ENCODE assay signal across 33 cellular contexts in the genomic region with DNA sequence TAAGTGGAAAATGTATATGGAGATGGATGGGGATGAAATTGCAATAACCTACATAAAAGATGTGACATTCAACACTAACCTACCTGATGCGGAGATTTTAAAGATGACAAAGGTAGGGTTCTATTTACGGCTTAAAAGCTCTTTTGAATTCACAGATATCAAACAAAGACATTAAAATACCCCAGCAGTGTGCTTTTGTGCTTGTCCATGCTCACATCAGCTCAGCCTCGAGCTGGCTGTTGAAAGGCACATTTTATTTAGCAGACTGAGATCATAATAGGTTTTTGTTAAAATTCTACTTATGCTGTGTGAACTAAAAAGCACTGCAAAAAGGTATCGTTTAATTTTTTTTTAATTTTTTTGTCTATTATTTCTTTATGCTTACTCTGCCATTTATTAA.
"Had no signal": no experiment of that assay in that cellular context is flagged by ENCODE, and none has a peak within 500 bp of the region (broad histone marks: within the 10 kb centered on the region; RNA-seq: fewer than 3 reads in every experiment).

No MANE protein-coding gene starts in this region.

- H3K4me1 Mint-ChIP-seq: activated CD4-positive, alpha-beta T cell treated with anti-CD3 and anti-CD28 coated beads for 36 hours; activated CD4-positive, alpha-beta T cell treated with anti-CD3 and anti-CD28 coated beads, Interleukin-2, amount 10 ng/mL, durations not matched to agents 24 days and 14 days; activated naive CD8-positive, alpha-beta T cell treated with anti-CD3 and anti-CD28 coated beads for 36 hours had no signal

- H3K4me1 ChIP-seq: adrenal gland, body of pancreas, esophagus muscularis mucosa, foreskin keratinocyte, gastrocnemius medialis had no signal

- H3K27me3 ChIP-seq: adrenal gland, body of pancreas, esophagus muscularis mucosa, foreskin keratinocyte, gastrocnemius medialis, heart left ventricle had no signal

- ATAC-seq: activated CD4-positive, alpha-beta T cell treated with anti-CD3 and anti-CD28 coated beads for 36 hours; activated CD8-positive, alpha-beta memory T cell treated with anti-CD3 and anti-CD28 coated beads, Interleukin-2, amount 10 ng/mL, durations not matched to agents 7 days and 5 days; activated CD8-positive, alpha-beta T cell treated with anti-CD3 and anti-CD28 coated beads, Interleukin-2, amount 10 ng/mL, durations not matched to agents 7 days and 5 days; activated naive CD8-positive, alpha-beta T cell treated with anti-CD3 and anti-CD28 coated beads, Interleukin-2, amount 50 U/mL, for 24 hours; body of pancreas; effector memory CD8-positive, alpha-beta T cell; foreskin keratinocyte; gastrocnemius medialis; heart left ventricle had no signal

- H3K27me3 Mint-ChIP-seq: effector memory CD8-positive, alpha-beta T cell had no signal

- H3K27ac Mint-ChIP-seq: activated CD4-positive, alpha-beta memory T cell treated with anti-CD3 and anti-CD28 coated beads for 36 hours; activated CD4-positive, alpha-beta T cell treated with anti-CD3 and anti-CD28 coated beads for 36 hours; activated CD4-positive, alpha-beta T cell treated with anti-CD3 and anti-CD28 coated beads, Interleukin-2, amount 10 ng/mL, durations not matched to agents 24 days and 14 days; activated CD8-positive, alpha-beta memory T cell treated with anti-CD3 and anti-CD28 coated beads, Interleukin-2, amount 10 ng/mL, durations not matched to agents 7 days and 5 days; activated CD8-positive, alpha-beta T cell treated with anti-CD3 and anti-CD28 coated beads, Interleukin-2, amount 10 ng/mL, durations not matched to agents 7 days and 5 days; activated naive CD4-positive, alpha-beta T cell treated with anti-CD3 and anti-CD28 coated beads for 36 hours; activated naive CD4-positive, alpha-beta T cell treated with anti-CD3 and anti-CD28 coated beads, Interleukin-2, amount 50 U/mL, for 24 hours; activated naive CD8-positive, alpha-beta T cell treated with anti-CD3 and anti-CD28 coated beads for 36 hours; activated naive CD8-positive, alpha-beta T cell treated with anti-CD3 and anti-CD28 coated beads, Interleukin-2, amount 50 U/mL, for 24 hours; activated T-helper 1 cell treated with anti-CD3 and anti-CD28 coated beads, Interleukin-12 subunit alpha, Interleukin-12 subunit beta, Interleukin-2, Interleukin-4 antibody, amounts not matched to agents 30 ng/mL and 10 ng/mL and 1 ng/mL, durations not matched to agents 14 hours and 24 hours and 36 hours; activated T-helper 2 cell treated with anti-CD3 and anti-CD28 coated beads, Interferon-gamma antibody, Interleukin-2, Interleukin-4, amounts not matched to agents 10 μg/mL and 5 μg/mL and 100 μg/mL, durations not matched to agents 14 hours and 24 hours and 36 hours; effector memory CD8-positive, alpha-beta T cell had no signal

- H3K9me3 ChIP-seq: body of pancreas, esophagus muscularis mucosa, gastrocnemius medialis, heart left ventricle had no signal

- H3K36me3 Mint-ChIP-seq: activated CD4-positive, alpha-beta memory T cell treated with anti-CD3 and anti-CD28 coated beads for 36 hours; activated naive CD4-positive, alpha-beta T cell treated with anti-CD3 and anti-CD28 coated beads, Interleukin-2, amount 50 U/mL, for 24 hours; activated naive CD8-positive, alpha-beta T cell treated with anti-CD3 and anti-CD28 coated beads for 36 hours had no signal

- H3K27ac ChIP-seq: adrenal gland, body of pancreas, esophagus muscularis mucosa, foreskin keratinocyte, gastrocnemius medialis, heart left ventricle had no signal

- H3K9me3 Mint-ChIP-seq: activated CD4-positive, alpha-beta memory T cell treated with anti-CD3 and anti-CD28 coated beads for 36 hours; activated CD4-positive, alpha-beta T cell treated with anti-CD3 and anti-CD28 coated beads, Interleukin-2, amount 10 ng/mL, durations not matched to agents 24 days and 14 days; activated naive CD4-positive, alpha-beta T cell treated with anti-CD3 and anti-CD28 coated beads for 36 hours; activated naive CD4-positive, alpha-beta T cell treated with anti-CD3 and anti-CD28 coated beads, Interleukin-2, amount 50 U/mL, for 24 hours; activated naive CD8-positive, alpha-beta T cell treated with anti-CD3 and anti-CD28 coated beads for 36 hours; activated naive CD8-positive, alpha-beta T cell treated with anti-CD3 and anti-CD28 coated beads, Interleukin-2, amount 50 U/mL, for 24 hours; activated T-helper 1 cell treated with anti-CD3 and anti-CD28 coated beads, Interleukin-12 subunit alpha, Interleukin-12 subunit beta, Interleukin-2, Interleukin-4 antibody, amounts not matched to agents 30 ng/mL and 10 ng/mL and 1 ng/mL, durations not matched to agents 14 hours and 24 hours and 36 hours; activated T-helper 2 cell treated with anti-CD3 and anti-CD28 coated beads, Interferon-gamma antibody, Interleukin-2, Interleukin-4, amounts not matched to agents 10 μg/mL and 5 μg/mL and 100 μg/mL, durations not matched to agents 14 hours and 24 hours and 36 hours; effector memory CD8-positive, alpha-beta T cell had no signal

- H3K4me3 ChIP-seq: adrenal gland, body of pancreas, esophagus muscularis mucosa, gastrocnemius medialis, heart left ventricle had no signal

- DNase-seq: activated CD4-positive, alpha-beta memory T cell treated with anti-CD3 and anti-CD28 coated beads for 36 hours; activated CD4-positive, alpha-beta T cell treated with anti-CD3 and anti-CD28 coated beads for 36 hours; activated CD4-positive, alpha-beta T cell treated with anti-CD3 and anti-CD28 coated beads, Interleukin-2, amount 10 ng/mL, durations not matched to agents 24 days and 14 days; activated CD4-positive, CD25-positive, alpha-beta regulatory T cell; activated CD4-positive, CD25-positive, alpha-beta regulatory T cell treated with anti-CD3 and anti-CD28 coated beads, Interleukin-2, amount 50 U/mL, for 72 hours; activated CD8-positive, alpha-beta memory T cell treated with anti-CD3 and anti-CD28 coated beads, Interleukin-2, amount 10 ng/mL, durations not matched to agents 7 days and 5 days; activated CD8-positive, alpha-beta memory T cell treated with anti-CD3 and anti-CD28 coated beads, Interleukin-2, amount 50 U/mL, for 4 hours; activated CD8-positive, alpha-beta T cell treated with anti-CD3 and anti-CD28 coated beads, Interleukin-2, amount 10 ng/mL, durations not matched to agents 7 days and 5 days; activated effector memory CD4-positive, alpha-beta T cell treated with anti-CD3 and anti-CD28 coated beads, Interleukin-2, amount 50 U/mL, for 16 hours; activated naive CD4-positive, alpha-beta T cell treated with anti-CD3 and anti-CD28 coated beads for 36 hours; activated naive CD8-positive, alpha-beta T cell treated with anti-CD3 and anti-CD28 coated beads for 36 hours; activated naive CD8-positive, alpha-beta T cell treated with anti-CD3 and anti-CD28 coated beads, Interleukin-2, amount 50 U/mL, for 24 hours; activated T-cell treated with anti-CD3 and anti-CD28 coated beads, Interleukin-2, amount 50 U/mL, for 1 hour; activated T-cell treated with anti-CD3 and anti-CD28 coated beads, Interleukin-2, amount 50 U/mL, for 48 hours; adrenal gland; amygdala; aorta; body of pancreas; caudate nucleus; cortex of kidney; dermis blood vessel endothelial cell; effector CD4-positive, alpha-beta T cell; effector memory CD8-positive, alpha-beta T cell; erythroblast; foreskin keratinocyte; gastrocnemius medialis; glutamatergic neuron; heart left ventricle; hypothalamus had no signal

- H3K4me3 Mint-ChIP-seq: activated CD4-positive, alpha-beta memory T cell treated with anti-CD3 and anti-CD28 coated beads for 36 hours; activated CD4-positive, alpha-beta T cell treated with anti-CD3 and anti-CD28 coated beads for 36 hours; activated CD4-positive, alpha-beta T cell treated with anti-CD3 and anti-CD28 coated beads, Interleukin-2, amount 10 ng/mL, durations not matched to agents 24 days and 14 days; activated CD8-positive, alpha-beta memory T cell treated with anti-CD3 and anti-CD28 coated beads, Interleukin-2, amount 10 ng/mL, durations not matched to agents 7 days and 5 days; activated CD8-positive, alpha-beta T cell treated with anti-CD3 and anti-CD28 coated beads, Interleukin-2, amount 10 ng/mL, durations not matched to agents 7 days and 5 days; activated naive CD4-positive, alpha-beta T cell treated with anti-CD3 and anti-CD28 coated beads for 36 hours; activated naive CD4-positive, alpha-beta T cell treated with anti-CD3 and anti-CD28 coated beads, Interleukin-2, amount 50 U/mL, for 24 hours; activated naive CD8-positive, alpha-beta T cell treated with anti-CD3 and anti-CD28 coated beads for 36 hours; activated naive CD8-positive, alpha-beta T cell treated with anti-CD3 and anti-CD28 coated beads, Interleukin-2, amount 50 U/mL, for 24 hours; activated T-helper 1 cell treated with anti-CD3 and anti-CD28 coated beads, Interleukin-12 subunit alpha, Interleukin-12 subunit beta, Interleukin-2, Interleukin-4 antibody, amounts not matched to agents 30 ng/mL and 10 ng/mL and 1 ng/mL, durations not matched to agents 14 hours and 24 hours and 36 hours; effector memory CD8-positive, alpha-beta T cell had no signal
